Comparison of ENCODE assay signal across 10 cellular contexts in the genomic region with DNA sequence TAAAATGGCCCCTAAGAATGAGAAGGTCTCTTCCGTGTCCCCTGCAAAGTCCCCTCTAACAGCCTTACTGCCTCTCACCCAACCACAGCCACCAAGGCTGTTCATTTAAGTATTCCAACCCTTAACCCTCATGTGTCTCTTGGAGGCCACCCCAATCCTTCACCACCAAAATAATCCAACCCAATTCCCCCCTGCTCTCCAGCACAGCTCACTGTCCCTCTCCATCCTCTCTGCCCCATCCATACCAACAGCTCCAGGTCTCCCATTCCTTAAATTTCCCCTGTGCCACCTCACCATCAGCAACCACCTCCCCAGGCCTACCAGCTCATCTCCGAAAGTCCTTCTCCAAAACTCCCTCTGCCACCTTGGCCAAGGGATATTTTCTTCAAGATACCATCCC. TPM values are rescaled to one million over a fixed set of nuclear protein-coding genes. Genes with fewer than 3 reads are reported as not detected.
DNase-seq lines count a peak whose midpoint lies in the region; ATAC-seq, FAIRE-seq and TF ChIP-seq lines count a peak whose summit lies in the region.
"Had no signal": no experiment of that assay in that cellular context is flagged by ENCODE, and none has a peak within 500 bp of the region (broad histone marks: within the 10 kb centered on the region; RNA-seq: fewer than 3 reads in every experiment).

No MANE protein-coding gene starts in this region.

- H3K9me3 Mint-ChIP-seq in astrocyte (ENCODE audit: unreplicated experiment) = no peaks in the 10 kb centered on the region

- no peak for ATAC-seq in omental fat pad (ENCODE audit: low FRiP score)

- peaks cover 38% of the 10 kb centered on the region for H3K4me1 ChIP-seq in HAP-1
- peaks cover 11% of the 10 kb centered on the region for H3K4me1 ChIP-seq in astrocyte (ENCODE audit: insufficient read depth, low read length)
- peaks cover 9% of the 10 kb centered on the region for H3K4me1 ChIP-seq in mesodermal cell (ENCODE audit: control insufficient read depth, insufficient read depth, low read length, poor library complexity, severe bottlenecking)

- in situ Hi-C loops in HAP-1 (cut with MboI; ENCODE audit: low sequenced_read_pairs) = no loop called here

- DNase-seq in AG04450 (ENCODE audit: low read depth, low spot score) (no peak), HAP-1 (ENCODE audit: low spot score in 2 of 2) (no peak), astrocyte (ENCODE audit: low read depth) (no peak), NCI-H526 treated with DMSO at 0.1 percent for 48 hours (lab: John Stamatoyannopoulos, UW) (no peak), omental fat pad (ENCODE audit: low spot score) (no peak), hepatic stellate cell (ENCODE audit: low spot score) (no peak)
- no peak for DNase-seq in stimulated activated CD8-positive, alpha-beta memory T cell treated with anti-CD3 and anti-CD28 coated beads, Interleukin-4, amount 100 ng/mL, for 48 hours
- DNase-seq: effector memory CD4-positive, alpha-beta T cell; GDM1 had no signal

- CTCF ChIA-PET in AG04450 (lab: Charles Lee) = interaction anchor here (0.6 to 2.0 kb wide), 2 partner anchors 118 to 261 kb away, joined by 3 to 5 read pairs; no protein-coding TSS in a partner anchor

- H3K9me3 ChIP-seq in AG04450 (ENCODE audit: control insufficient read depth, insufficient read depth, low read length) (no peaks in the 10 kb centered on the region), HAP-1 (no peaks in the 10 kb centered on the region), astrocyte (ENCODE audit: insufficient read depth, low read depth, low read length) (no peaks in the 10 kb centered on the region), mesodermal cell (ENCODE audit: control insufficient read depth, low read length) (no peaks in the 10 kb centered on the region)

- POLR2A ChIA-PET in AG04450 (lab: Yijun Ruan, JAX) = no interaction called here

- H3K9ac ChIP-seq in astrocyte (ENCODE audit: low read length) = no peak overlapping the region

- no peak for FAIRE-seq in astrocyte (lab: Jason Lieb, UNC)

- H3K27me3 ChIP-seq in AG04450 (ENCODE audit: control insufficient read depth, insufficient read depth, low read length) (no peaks in the 10 kb centered on the region), HAP-1 (ENCODE audit: low read depth) (no peaks in the 10 kb centered on the region), astrocyte (ENCODE audit: insufficient read depth, low read length) (no peaks in the 10 kb centered on the region)

- H3K36me3 ChIP-seq in HAP-1 (replicated peaks) (no peaks in the 10 kb centered on the region; the same call in 1 of the 2 replicates), astrocyte (ENCODE audit: insufficient read depth, low read length) (no peaks in the 10 kb centered on the region), mesodermal cell (ENCODE audit: control insufficient read depth, insufficient read depth, low read length) (no peaks in the 10 kb centered on the region)

- 94 to 97% methylated on average over 2 of the region's 2 CpGs for WGBS in mesodermal cell (ENCODE audit: insufficient coverage in 2 of 2), 2 experiments

- TF ChIP-seq CTCF in AG04450 (IDR thresholded peaks at IDR 0.05; ENCODE audit: low read depth, low read length) (no peak), astrocyte (IDR thresholded peaks at IDR 0.05; ENCODE audit: insufficient read depth, low read depth, low read length) (no peak), omental fat pad (IDR thresholded peaks at IDR 0.05) (no peak)

- H3K79me2 ChIP-seq in astrocyte (ENCODE audit: insufficient read depth, low read length) = peaks cover 60% of the 10 kb centered on the region

- peak overlapping the region; percentile 95 for H3K4me3 Mint-ChIP-seq in astrocyte (ENCODE audit: unreplicated experiment)

- H3K27ac Mint-ChIP-seq in astrocyte (ENCODE audit: unreplicated experiment) = no peak overlapping the region

- no peaks in the 10 kb centered on the region for H3K27me3 Mint-ChIP-seq in astrocyte (ENCODE audit: low read depth, unreplicated experiment)

- H3K4me2 ChIP-seq in astrocyte (ENCODE audit: low read length) = peak overlapping the region; percentile 92

- H3K27ac ChIP-seq in AG04450 (ENCODE audit: low read depth, low read length) (no peak overlapping the region), astrocyte (ENCODE audit: low read depth, low read length) (no peak overlapping the region), mesodermal cell (ENCODE audit: low read depth, low read length, severe bottlenecking) (no peak overlapping the region)

- peaks cover 39% of the 10 kb centered on the region for H4K20me1 ChIP-seq in astrocyte (ENCODE audit: insufficient read depth, low read length)

- H3K4me1 Mint-ChIP-seq in astrocyte (ENCODE audit: low read depth, unreplicated experiment) = peaks cover 16% of the 10 kb centered on the region

- no peak overlapping the region for H2AFZ ChIP-seq in astrocyte (ENCODE audit: low read depth, low read length)

- H3K4me3 ChIP-seq in AG04450 (ENCODE audit: low read depth, low read length) = peak overlapping the region; percentile 80
- peak overlapping the region; percentile 93 for H3K4me3 ChIP-seq in HAP-1
- peak overlapping the region; percentile 95 for H3K4me3 ChIP-seq in astrocyte (ENCODE audit: insufficient read depth, low read depth, low read length)
- peak overlapping the region; percentile 75 for H3K4me3 ChIP-seq in mesodermal cell (ENCODE audit: extremely low read depth, insufficient read depth, low read length, poor library complexity, severe bottlenecking)

- no peaks in the 10 kb centered on the region for H3K36me3 Mint-ChIP-seq in astrocyte (ENCODE audit: low read depth, unreplicated experiment)

RNA-seq across cellular contexts. Expression of gene FAM168A, which starts 1.4 kb away (rescaled TPM):
- 21.3 and 23.6 TPM in 2 replicates for polyA plus RNA-seq in AG04450 (2011; rRNA removed)
- polyA minus RNA-seq in AG04450 (2011; rRNA and poly(A)+ RNA removed) = 36.7 and 50.2 TPM in 2 replicates
- total RNA-seq in astrocyte (44.8 and 51.7 TPM in 2 replicates), omental fat pad (10 to 100 TPM; 13.9 to 30.9 (median 21.0) TPM)
- 28.3 TPM for polyA plus RNA-seq in mesodermal cell (2013, experiment 1 of 2)
- 24.0 TPM for polyA plus RNA-seq in mesodermal cell (2013, experiment 2 of 2)

RNA-seq across cellular contexts. Expression of gene PLEKHB1, which starts 49.8 kb away (rescaled TPM):
- 0.61 and 0.78 TPM in 2 replicates for polyA plus RNA-seq in AG04450 (2011; rRNA removed)
- 0.14 and 0.48 TPM in 2 replicates for polyA minus RNA-seq in AG04450 (2011; rRNA and poly(A)+ RNA removed)
- total RNA-seq in astrocyte (4.5 and 5.8 TPM in 2 replicates), omental fat pad (1 to 10 TPM; 1.1 to 8.2 (median 4.2) TPM)
- polyA plus RNA-seq in mesodermal cell (2013, experiment 1 of 2) = 12.5 TPM
- polyA plus RNA-seq in mesodermal cell (2013, experiment 2 of 2) = 10.0 TPM
